In genomic region chr9:37371565-37372464, GRCh38 we compare ENCODE assay signal across 1 cellular context.
TF ChIP-seq lines count a peak whose summit lies in the region.

No MANE protein-coding gene starts in this region.

TF ChIP-seq in GM12878, 131 proteins besides CTCF, POLR2A, EP300 and RAD21 (continued from another document):
- TF ChIP-seq, protein P1, sequence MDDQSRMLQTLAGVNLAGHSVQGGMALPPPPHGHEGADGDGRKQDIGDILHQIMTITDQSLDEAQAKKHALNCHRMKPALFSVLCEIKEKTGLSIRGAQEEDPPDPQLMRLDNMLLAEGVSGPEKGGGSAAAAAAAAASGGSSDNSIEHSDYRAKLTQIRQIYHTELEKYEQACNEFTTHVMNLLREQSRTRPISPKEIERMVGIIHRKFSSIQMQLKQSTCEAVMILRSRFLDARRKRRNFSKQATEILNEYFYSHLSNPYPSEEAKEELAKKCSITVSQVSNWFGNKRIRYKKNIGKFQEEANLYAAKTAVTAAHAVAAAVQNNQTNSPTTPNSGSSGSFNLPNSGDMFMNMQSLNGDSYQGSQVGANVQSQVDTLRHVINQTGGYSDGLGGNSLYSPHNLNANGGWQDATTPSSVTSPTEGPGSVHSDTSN (IDR thresholded peaks at IDR 0.05; ENCODE audit: insufficient replicate concordance, low read depth, low read length): peak; percentile 30
- 0 out of 2 replicates have a peak, but pooled peaks have one; percentile 65 for TF ChIP-seq TCF3 (IDR thresholded peaks at IDR 0.05; ENCODE audit: borderline replicate concordance, insufficient read depth, low read depth, low read length)
- peak; percentile 25; the same call in 1 of the 2 replicates for TF ChIP-seq ZBED1 (IDR thresholded peaks at IDR 0.05; ENCODE audit: borderline replicate concordance)
- TF ChIP-seq SREBF2 (IDR thresholded peaks at IDR 0.05; ENCODE audit: low read length): no peak
- TF ChIP-seq IKZF2 (IDR thresholded peaks at IDR 0.05): peak; percentile 73 to 82
- no peak for TF ChIP-seq KDM1A (IDR thresholded peaks at IDR 0.05; ENCODE audit: borderline replicate concordance)
- TF ChIP-seq RELA (IDR thresholded peaks at IDR 0.05; ENCODE audit: borderline replicate concordance, partially characterized antibody): peak; percentile 61
- 0 out of 2 replicates have a peak, but pooled peaks have one; percentile 20 for TF ChIP-seq GATAD2B (conservative IDR thresholded peaks at IDR 0.05; ENCODE audit: low read depth)
- no peak for TF ChIP-seq RAD51 (IDR thresholded peaks at IDR 0.05)
- no peak for TF ChIP-seq NFXL1 (IDR thresholded peaks at IDR 0.05; ENCODE audit: borderline replicate concordance)
- TF ChIP-seq DPF2 (IDR thresholded peaks at IDR 0.05): peak; percentile 21
- TF ChIP-seq SIX5 (IDR thresholded peaks at IDR 0.05; ENCODE audit: low read depth, low read length, severe bottlenecking): no peak
- TF ChIP-seq ZBTB33 (IDR thresholded peaks at IDR 0.05): no peak
- TF ChIP-seq BCL3 (IDR thresholded peaks at IDR 0.05; ENCODE audit: borderline replicate concordance, insufficient read depth, low read depth, low read length, poor library complexity, severe bottlenecking): peak; percentile 95
- peak; percentile 57 for TF ChIP-seq CUX1 (IDR thresholded peaks at IDR 0.05; ENCODE audit: insufficient replicate concordance, low read depth, low read length)
- TF ChIP-seq STAT1 (conservative IDR thresholded peaks at IDR 0.05): no peak
- TF ChIP-seq, protein P2, sequence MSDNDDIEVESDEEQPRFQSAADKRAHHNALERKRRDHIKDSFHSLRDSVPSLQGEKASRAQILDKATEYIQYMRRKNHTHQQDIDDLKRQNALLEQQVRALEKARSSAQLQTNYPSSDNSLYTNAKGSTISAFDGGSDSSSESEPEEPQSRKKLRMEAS (IDR thresholded peaks at IDR 0.05; ENCODE audit: low read depth, low read length): peak; percentile 39; the same call in 1 of the 2 replicates
- peak; percentile 64 for TF ChIP-seq PKNOX1 (IDR thresholded peaks at IDR 0.05)
- peak; percentile 3 for TF ChIP-seq HDAC6 (IDR thresholded peaks at IDR 0.05; ENCODE audit: unreplicated experiment)
- TF ChIP-seq SMARCA5 (IDR thresholded peaks at IDR 0.05): no peak
- TF ChIP-seq TCF12 (IDR thresholded peaks at IDR 0.05; ENCODE audit: low read depth, low read length): peak; percentile 55; the same call in 1 of the 2 replicates
- TF ChIP-seq JUNB (IDR thresholded peaks at IDR 0.05): peak; percentile 38; the same call in 1 of the 2 replicates
- TF ChIP-seq SPI1 (IDR thresholded peaks at IDR 0.05; ENCODE audit: borderline replicate concordance, insufficient read depth, low read depth, low read length): 0 out of 2 replicates have a peak, but pooled peaks have one; percentile 28
- 0 out of 2 replicates have a peak, but pooled peaks have one; percentile 56 for TF ChIP-seq STAT3 (IDR thresholded peaks at IDR 0.05; ENCODE audit: low read depth, low read length)
- peak; percentile 90 for TF ChIP-seq MEF2B (IDR thresholded peaks at IDR 0.05; ENCODE audit: partially characterized antibody, poor library complexity, severe bottlenecking)
- peak in 1 of 2 experiments; percentile 66; a peak in 2 of 4 replicates for TF ChIP-seq ETV6 (conservative IDR thresholded peaks at IDR 0.05 in 1 of 2, IDR thresholded peaks at IDR 0.05 in 1 of 2; ENCODE audit: borderline replicate concordance in 1 of 2, low read depth in 1 of 2)
- no peak for TF ChIP-seq KLF5 (IDR thresholded peaks at IDR 0.05; ENCODE audit: partially characterized antibody)
